Comparison of ENCODE assay signal across 18 cellular contexts in the genomic region with DNA sequence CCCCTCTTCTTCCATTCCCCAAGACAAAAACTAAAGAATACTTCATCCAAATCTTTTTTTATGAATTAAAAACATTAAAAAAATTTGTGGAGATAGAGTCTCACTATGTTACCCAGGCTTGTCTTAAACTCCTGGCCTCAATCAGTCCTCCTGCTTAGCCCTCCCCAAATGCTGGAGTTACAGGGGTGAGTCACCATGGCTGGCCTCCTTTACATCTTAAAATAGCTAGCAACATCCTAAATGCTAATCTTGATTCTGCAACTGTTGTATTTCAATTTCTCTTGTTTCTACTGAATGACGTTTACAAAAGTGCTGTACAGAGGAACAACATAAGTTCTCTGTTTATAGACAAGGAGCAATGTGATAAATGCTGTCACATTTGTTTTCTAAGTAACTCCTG.
DNase-seq lines count a peak whose midpoint lies in the region; ATAC-seq, FAIRE-seq and TF ChIP-seq lines count a peak whose summit lies in the region.
"Had no signal": no experiment of that assay in that cellular context is flagged by ENCODE, and none has a peak within 500 bp of the region (broad histone marks: within the 10 kb centered on the region; RNA-seq: fewer than 3 reads in every experiment).

No MANE protein-coding gene starts in this region.

- WGBS in GM23248 (ENCODE audit: low coverage in 1 of 2, low lambda C conversion rate in 2 of 2, missing lambda C conversion rate in 2 of 2), 2 experiments: 62 to 67% methylated on average over 1 of the region's 1 CpG
- 33% methylated on average over 1 of the region's 1 CpG for WGBS in right lobe of liver (ENCODE audit: insufficient coverage, low coverage, low lambda C conversion rate, missing lambda C conversion rate)

- H3K4me2 ChIP-seq in GM23248 (ENCODE audit: unreplicated experiment) (no peak overlapping the region), keratinocyte (ENCODE audit: control insufficient read depth, extremely low read depth, insufficient read depth, low read depth, low read length) (no peak overlapping the region)
- H3K4me2 ChIP-seq: A549 had no signal

- H3K9me2 ChIP-seq in GM23248 (ENCODE audit: insufficient read depth): peaks cover 4% of the 10 kb centered on the region; the same call in 1 of the 2 replicates

- DNase-seq in GM23248 (peak; percentile 3), NOMO-1 treated with DMSO at 0.1 percent for 48 hours (lab: John Stamatoyannopoulos, UW; ENCODE audit: unreplicated experiment) (peak; percentile 41), epithelial cell of esophagus (ENCODE audit: low read depth) (peak; percentile 29), keratinocyte (ENCODE audit: low read depth, low spot score) (no peak), right lobe of liver (no peak)
- DNase-seq: DMS 273 treated with DMSO at 0.1 percent for 48 hours, GF-D8, Karpas-422, NCI-H187, NCI-H446 treated with DMSO at 0.1 percent for 48 hours, NCI-H748 treated with DMSO at 0.1 percent for 48 hours, Peyer's patch had no signal

- dilution Hi-C loops in keratinocyte (cut with MboI; ENCODE audit: extremely low pct_ligation_motif_present, low sequenced_read_pairs): no loop called here

- H2AFZ ChIP-seq in GM23248 (no peak overlapping the region), keratinocyte (ENCODE audit: control insufficient read depth, low read length) (no peak overlapping the region)

- H3K9me3 ChIP-seq in GM23248 (ENCODE audit: low read depth) (no peaks in the 10 kb centered on the region), keratinocyte (ENCODE audit: control insufficient read depth, low read depth, low read length) (no peaks in the 10 kb centered on the region), right lobe of liver (no peaks in the 10 kb centered on the region)
- H3K9me3 ChIP-seq: A549, Peyer's patch had no signal

- FAIRE-seq in keratinocyte (lab: Jason Lieb, UNC): peak; percentile 43
- FAIRE-seq: A549, GM12891 had no signal

- intact Hi-C loops in right lobe of liver (cut with DNase I): no loop called here

- no peaks in the 10 kb centered on the region for H3F3A ChIP-seq in GM23248 (ENCODE audit: insufficient read depth)

- TF ChIP-seq POLR2A in right lobe of liver (IDR thresholded peaks at IDR 0.05): no peak

- H4K20me1 ChIP-seq in GM23248 (ENCODE audit: insufficient read depth): no peaks in the 10 kb centered on the region
- no peaks in the 10 kb centered on the region for H4K20me1 ChIP-seq in keratinocyte (ENCODE audit: control insufficient read depth, extremely low read depth, insufficient read depth, low read length)

- TF ChIP-seq CTCF in epithelial cell of esophagus (IDR thresholded peaks at IDR 0.05; ENCODE audit: insufficient read depth, low read depth, low read length, missing control alignments) (no peak), keratinocyte (optimal IDR thresholded peaks at IDR 0.05 in 1 of 3, IDR thresholded peaks at IDR 0.05 in 1 of 3, conservative IDR thresholded peaks at IDR 0.05 in 1 of 3; ENCODE audit: extremely low read depth in 1 of 3, insufficient read depth in 2 of 3, low read length in 3 of 3) (no peak), right lobe of liver (IDR thresholded peaks at IDR 0.05) (no peak)

- no peak for ATAC-seq in GM21529 (IDR thresholded peaks at IDR 0.05; ENCODE audit: unreplicated experiment)
- ATAC-seq in GM18870 (IDR thresholded peaks at IDR 0.05; ENCODE audit: unreplicated experiment): no peak
- ATAC-seq in right lobe of liver: no peak
- ATAC-seq: A549, Right ventricle myocardium inferior had no signal

- no peak overlapping the region for H3K9ac ChIP-seq in GM23248
- no peak overlapping the region for H3K9ac ChIP-seq in keratinocyte (ENCODE audit: control insufficient read depth, extremely low read depth, insufficient read depth, low read length)

- H3K27ac ChIP-seq in GM23248: no peak overlapping the region
- H3K27ac ChIP-seq in keratinocyte (ENCODE audit: control insufficient read depth, insufficient read depth, low read length): no peak overlapping the region
- H3K27ac ChIP-seq in right lobe of liver: no peak overlapping the region
- H3K27ac ChIP-seq: A549, C4-2B, Peyer's patch had no signal

- H3K27me3 ChIP-seq in GM23248 (replicated peaks; ENCODE audit: insufficient read depth): no peaks in the 10 kb centered on the region
- H3K27me3 ChIP-seq in keratinocyte (ENCODE audit: control insufficient read depth, extremely low read depth, insufficient read depth, low read length): no peaks in the 10 kb centered on the region
- no peaks in the 10 kb centered on the region for H3K27me3 ChIP-seq in right lobe of liver
- H3K27me3 ChIP-seq: Peyer's patch had no signal

- in situ Hi-C loops in GM23248 (cut with MboI): no loop called here

- no peaks in the 10 kb centered on the region for H3K36me3 ChIP-seq in GM23248 (ENCODE audit: low read depth)
- H3K36me3 ChIP-seq in keratinocyte (ENCODE audit: control insufficient read depth in 2 of 2, extremely low read depth in 1 of 2, insufficient read depth in 2 of 2, low read length in 2 of 2): no peaks in the 10 kb centered on the region
- H3K36me3 ChIP-seq in right lobe of liver: no peaks in the 10 kb centered on the region
- H3K36me3 ChIP-seq: Peyer's patch had no signal

- no peaks in the 10 kb centered on the region for H3K79me2 ChIP-seq in GM23248 (ENCODE audit: insufficient read depth)
- H3K79me2 ChIP-seq in keratinocyte (ENCODE audit: control insufficient read depth, insufficient read depth, low read length): no peaks in the 10 kb centered on the region

- H3K4me1 ChIP-seq in GM23248 (ENCODE audit: insufficient read depth) (no peaks in the 10 kb centered on the region), keratinocyte (ENCODE audit: control insufficient read depth, extremely low read depth, insufficient read depth, low read length) (no peaks in the 10 kb centered on the region), right lobe of liver (no peaks in the 10 kb centered on the region)
- H3K4me1 ChIP-seq: A549, Peyer's patch had no signal

- no peaks in the 10 kb centered on the region for H3K9me1 ChIP-seq in keratinocyte (ENCODE audit: control insufficient read depth, extremely low read depth, insufficient read depth, low read length)

- H3K4me3 ChIP-seq in GM23248 (no peak overlapping the region), epithelial cell of esophagus (ENCODE audit: low read length) (no peak overlapping the region), keratinocyte (ENCODE audit: control insufficient read depth in 2 of 3, extremely low read depth in 1 of 3, insufficient read depth in 2 of 3, low read depth in 1 of 3, low read length in 3 of 3) (no peak overlapping the region), right lobe of liver (no peak overlapping the region)
- H3K4me3 ChIP-seq: A549, Peyer's patch had no signal

Comparison
In these comparisons a context has a peak if more than half of its experiments do, and no peak if none do; other contexts are left out.
1. DNase-seq: peak in GM23248 (single experiment), NOMO-1 treated with DMSO at 0.1 percent for 48 hours (single experiment) and epithelial cell of esophagus (single experiment); none in keratinocyte (single experiment) and right lobe of liver (0 of 3).